ENCODE assay signal across 13 cellular contexts in genomic region chr1:44602675-44603610, GRCh38.
A peak's percentile ranks its signal among the peaks of the same experiment; 100 is the strongest.
DNase-seq lines count a peak whose midpoint lies in the region; TF ChIP-seq lines count a peak whose summit lies in the region.
"Had no signal": no experiment of that assay in that cellular context is flagged by ENCODE, and none has a peak within 500 bp of the region (broad histone marks: within the 10 kb centered on the region; RNA-seq: fewer than 3 reads in every experiment).

No MANE protein-coding gene starts in this region.

- no peak for TF ChIP-seq CTCF in GM13977 (IDR thresholded peaks at IDR 0.05; ENCODE audit: extremely low read depth, insufficient read depth, missing control alignments)

- H3K27ac Mint-ChIP-seq in activated CD4-positive, alpha-beta memory T cell treated with anti-CD3 and anti-CD28 coated beads, Interleukin-2, amount 10 ng/mL, durations not matched to agents 7 days and 5 days, result no peak overlapping the region
- H3K27ac Mint-ChIP-seq: activated CD4-positive, alpha-beta T cell treated with anti-CD3 and anti-CD28 coated beads, Interleukin-2, amount 10 ng/mL, durations not matched to agents 7 days and 5 days; T-helper 1 cell treated with Interleukin-12 subunit alpha and Interleukin-12 subunit beta and Interleukin-4 antibody, amounts not matched to agents 30 μg/mL and 1 μg/mL, for 36 hours had no signal

- no peak overlapping the region for H3K4me3 Mint-ChIP-seq in activated CD4-positive, alpha-beta memory T cell treated with anti-CD3 and anti-CD28 coated beads, Interleukin-2, amount 10 ng/mL, durations not matched to agents 7 days and 5 days
- H3K4me3 Mint-ChIP-seq: activated CD4-positive, alpha-beta T cell treated with anti-CD3 and anti-CD28 coated beads, Interleukin-2, amount 10 ng/mL, durations not matched to agents 7 days and 5 days; T-helper 1 cell treated with Interleukin-12 subunit alpha and Interleukin-12 subunit beta and Interleukin-4 antibody, amounts not matched to agents 30 μg/mL and 1 μg/mL, for 36 hours had no signal

- H3K9me3 Mint-ChIP-seq in activated CD4-positive, alpha-beta memory T cell treated with anti-CD3 and anti-CD28 coated beads, Interleukin-2, amount 10 ng/mL, durations not matched to agents 7 days and 5 days, result no peaks in the 10 kb centered on the region
- H3K9me3 Mint-ChIP-seq: activated CD4-positive, alpha-beta T cell treated with anti-CD3 and anti-CD28 coated beads, Interleukin-2, amount 10 ng/mL, durations not matched to agents 7 days and 5 days; T-helper 1 cell treated with Interleukin-12 subunit alpha and Interleukin-12 subunit beta and Interleukin-4 antibody, amounts not matched to agents 30 μg/mL and 1 μg/mL, for 36 hours had no signal

- peaks cover 6% of the 10 kb centered on the region for H3K27me3 Mint-ChIP-seq in activated CD4-positive, alpha-beta memory T cell treated with anti-CD3 and anti-CD28 coated beads, Interleukin-2, amount 10 ng/mL, durations not matched to agents 7 days and 5 days
- H3K27me3 Mint-ChIP-seq: activated CD4-positive, alpha-beta T cell treated with anti-CD3 and anti-CD28 coated beads, Interleukin-2, amount 10 ng/mL, durations not matched to agents 7 days and 5 days had no signal

- H3K36me3 Mint-ChIP-seq in activated CD4-positive, alpha-beta memory T cell treated with anti-CD3 and anti-CD28 coated beads, Interleukin-2, amount 10 ng/mL, durations not matched to agents 7 days and 5 days (ENCODE audit: low read depth), result no peaks in the 10 kb centered on the region

- in situ Hi-C loops in GM13977 (cut with MboI; ENCODE audit: low pct_unique_long_range_greater_than_20kb, low sequenced_read_pairs, unreplicated experiment), result no loop called here

- DNase-seq in Ammon's horn (ENCODE audit: low spot score) (peak; percentile 47), NCI-H146 (lab: John Stamatoyannopoulos, UW) (peak; percentile 79), NCI-H774 (lab: John Stamatoyannopoulos, UW) (peak; percentile 71), left kidney (ENCODE audit: low read depth, low spot score) (peak; percentile 74), GM13977 (ENCODE audit: low spot score) (no peak), NOMO-1 treated with dmso at 0.1 percent for 144 hours (lab: John Stamatoyannopoulos, UW; ENCODE audit: unreplicated experiment) (no peak), SIG-M5 treated with dmso at 0.1 percent for 504 hours (lab: John Stamatoyannopoulos, UW; ENCODE audit: unreplicated experiment) (no peak)
- DNase-seq in activated CD4-positive, alpha-beta memory T cell treated with anti-CD3 and anti-CD28 coated beads, Interleukin-2, amount 10 ng/mL, durations not matched to agents 7 days and 5 days, result no peak
- DNase-seq: activated CD4-positive, alpha-beta T cell treated with anti-CD3 and anti-CD28 coated beads, Interleukin-2, amount 10 ng/mL, durations not matched to agents 7 days and 5 days; amniotic stem cell; Calu3; left ventricle myocardium superior had no signal

- POLR2A ChIA-PET in activated CD4-positive, alpha-beta memory T cell treated with anti-CD3 and anti-CD28 coated beads, Interleukin-2, amount 10 ng/mL, durations not matched to agents 7 days and 5 days (lab: Charles Lee), result no interaction called here

- CTCF ChIA-PET in activated CD4-positive, alpha-beta memory T cell treated with anti-CD3 and anti-CD28 coated beads, Interleukin-2, amount 10 ng/mL, durations not matched to agents 7 days and 5 days (lab: Charles Lee), result no interaction called here

- no peaks in the 10 kb centered on the region for H3K4me1 Mint-ChIP-seq in activated CD4-positive, alpha-beta memory T cell treated with anti-CD3 and anti-CD28 coated beads, Interleukin-2, amount 10 ng/mL, durations not matched to agents 7 days and 5 days
- H3K4me1 Mint-ChIP-seq: activated CD4-positive, alpha-beta T cell treated with anti-CD3 and anti-CD28 coated beads, Interleukin-2, amount 10 ng/mL, durations not matched to agents 7 days and 5 days had no signal

Comparison
In these comparisons a context has a peak if more than half of its experiments do, and no peak if none do; other contexts are left out.
1. DNase-seq: peak in Ammon's horn (single experiment), NCI-H146 (single experiment), NCI-H774 (single experiment) and left kidney (single experiment); none in GM13977 (single experiment), activated CD4-positive, alpha-beta memory T cell treated with anti-CD3 and anti-CD28 coated beads, Interleukin-2, amount 10 ng/mL, durations not matched to agents 7 days and 5 days (single experiment), NOMO-1 treated with dmso at 0.1 percent for 144 hours (single experiment) and SIG-M5 treated with dmso at 0.1 percent for 504 hours (single experiment).